1 cellular context compared by ENCODE assay signal in the genomic region with DNA sequence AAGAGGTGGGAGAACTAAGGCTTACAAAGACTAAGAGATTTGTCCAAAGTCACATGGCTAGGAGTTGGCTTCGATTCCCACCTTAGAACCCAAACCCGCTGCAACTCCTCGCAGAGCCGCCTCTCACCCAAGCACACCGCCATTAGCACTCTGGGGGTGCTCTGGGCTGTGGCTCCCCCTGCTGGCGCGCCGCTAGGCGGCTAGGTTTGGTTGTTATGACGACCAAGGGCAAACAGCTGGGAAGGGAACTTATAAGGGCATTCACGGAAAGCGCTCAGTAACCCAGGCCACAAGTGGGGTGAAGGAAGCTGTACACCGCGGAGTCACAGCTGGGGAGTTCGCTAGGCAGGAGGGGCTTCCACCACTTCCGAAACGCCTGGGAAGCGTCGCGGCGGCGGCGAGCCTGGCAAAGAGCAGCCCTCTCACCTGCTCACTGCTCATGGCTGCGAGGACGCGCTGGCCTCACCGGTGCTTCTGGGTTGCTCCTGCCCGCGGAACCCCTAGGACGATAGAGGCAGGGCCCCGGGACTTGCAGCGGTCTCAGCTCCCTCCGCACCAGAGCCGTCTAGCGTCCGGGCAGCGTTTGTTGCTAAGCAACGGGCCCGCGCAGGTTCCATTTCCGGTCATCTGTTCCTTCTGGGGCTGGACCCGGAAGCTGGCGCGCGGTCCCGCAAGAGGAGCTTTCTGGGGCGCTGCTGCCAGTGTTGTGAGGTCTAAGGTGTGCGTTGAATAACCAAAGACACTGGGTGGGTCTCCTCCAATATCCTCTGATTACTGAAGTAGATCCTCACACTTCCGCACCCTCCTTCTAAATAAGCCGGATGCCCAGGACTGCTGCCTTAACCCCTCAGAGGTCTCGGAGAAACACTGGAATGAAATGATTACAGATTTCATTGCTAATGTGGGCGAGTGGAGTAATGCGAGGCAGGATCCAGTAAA.
TF ChIP-seq lines count a peak whose summit lies in the region.

A gene (minus strand): TSS at position 567 of the 939 bp plus-strand sequence. CDS start 126 bp downstream, at position 441.

TF ChIP-seq in neural cell, 6 proteins besides CTCF, POLR2A, EP300 and RAD21 (continued from another document):
- TF ChIP-seq, protein P1, sequence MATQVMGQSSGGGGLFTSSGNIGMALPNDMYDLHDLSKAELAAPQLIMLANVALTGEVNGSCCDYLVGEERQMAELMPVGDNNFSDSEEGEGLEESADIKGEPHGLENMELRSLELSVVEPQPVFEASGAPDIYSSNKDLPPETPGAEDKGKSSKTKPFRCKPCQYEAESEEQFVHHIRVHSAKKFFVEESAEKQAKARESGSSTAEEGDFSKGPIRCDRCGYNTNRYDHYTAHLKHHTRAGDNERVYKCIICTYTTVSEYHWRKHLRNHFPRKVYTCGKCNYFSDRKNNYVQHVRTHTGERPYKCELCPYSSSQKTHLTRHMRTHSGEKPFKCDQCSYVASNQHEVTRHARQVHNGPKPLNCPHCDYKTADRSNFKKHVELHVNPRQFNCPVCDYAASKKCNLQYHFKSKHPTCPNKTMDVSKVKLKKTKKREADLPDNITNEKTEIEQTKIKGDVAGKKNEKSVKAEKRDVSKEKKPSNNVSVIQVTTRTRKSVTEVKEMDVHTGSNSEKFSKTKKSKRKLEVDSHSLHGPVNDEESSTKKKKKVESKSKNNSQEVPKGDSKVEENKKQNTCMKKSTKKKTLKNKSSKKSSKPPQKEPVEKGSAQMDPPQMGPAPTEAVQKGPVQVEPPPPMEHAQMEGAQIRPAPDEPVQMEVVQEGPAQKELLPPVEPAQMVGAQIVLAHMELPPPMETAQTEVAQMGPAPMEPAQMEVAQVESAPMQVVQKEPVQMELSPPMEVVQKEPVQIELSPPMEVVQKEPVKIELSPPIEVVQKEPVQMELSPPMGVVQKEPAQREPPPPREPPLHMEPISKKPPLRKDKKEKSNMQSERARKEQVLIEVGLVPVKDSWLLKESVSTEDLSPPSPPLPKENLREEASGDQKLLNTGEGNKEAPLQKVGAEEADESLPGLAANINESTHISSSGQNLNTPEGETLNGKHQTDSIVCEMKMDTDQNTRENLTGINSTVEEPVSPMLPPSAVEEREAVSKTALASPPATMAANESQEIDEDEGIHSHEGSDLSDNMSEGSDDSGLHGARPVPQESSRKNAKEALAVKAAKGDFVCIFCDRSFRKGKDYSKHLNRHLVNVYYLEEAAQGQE (IDR thresholded peaks at IDR 0.05; ENCODE audit: borderline replicate concordance) = peak; percentile 17
- peak; percentile 42 for TF ChIP-seq TAF1 (IDR thresholded peaks at IDR 0.05; ENCODE audit: low read depth)
